Comparison of ENCODE assay signal across 19 cellular contexts in the genomic region with DNA sequence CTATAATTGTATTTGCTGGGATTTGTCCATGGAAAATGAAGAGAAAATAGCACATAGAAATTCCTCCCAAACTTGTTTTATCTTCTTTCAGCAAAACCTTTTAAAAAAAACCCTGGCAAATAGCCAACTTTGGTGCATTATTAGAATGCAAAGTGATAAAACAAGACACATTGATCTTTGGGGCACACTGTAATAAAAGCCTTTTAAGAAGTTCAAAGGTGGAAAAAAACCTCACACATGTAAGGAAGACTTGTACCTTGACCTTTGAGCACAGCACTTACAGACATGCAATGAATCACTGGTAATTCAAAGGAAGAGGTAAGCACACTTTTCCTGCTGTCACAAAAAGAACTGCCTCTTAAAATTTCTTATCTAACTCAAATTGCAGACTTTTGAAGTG. TPM values are rescaled to one million over a fixed set of nuclear protein-coding genes. Genes with fewer than 3 reads are reported as not detected.
DNase-seq lines count a peak whose midpoint lies in the region; ATAC-seq, FAIRE-seq and TF ChIP-seq lines count a peak whose summit lies in the region.
"Had no signal": no experiment of that assay in that cellular context is flagged by ENCODE, and none has a peak within 500 bp of the region (broad histone marks: within the 10 kb centered on the region; RNA-seq: fewer than 3 reads in every experiment).

No MANE protein-coding gene starts in this region.

- TF ChIP-seq POLR2A in HCT116 (IDR thresholded peaks at IDR 0.05; ENCODE audit: borderline replicate concordance, extremely low read depth, insufficient read depth, insufficient read length): no peak

- H3K9me2 ChIP-seq in HCT116 (ENCODE audit: insufficient read depth): no peaks in the 10 kb centered on the region

- H3K27ac ChIP-seq in HCT116 (ENCODE audit: low read depth, low read length) (no peak overlapping the region), colonic mucosa (no peak overlapping the region), liver (ENCODE audit: low read depth in 1 of 2, low read length in 2 of 2) (no peak overlapping the region), small intestine (ENCODE audit: low read depth in 1 of 2, low read length in 1 of 2) (no peak overlapping the region), psoas muscle (no peak overlapping the region)

- no TSS peak for BruUV-seq in HCT116 (replicated peaks; lab: Mats Ljungman, UMichigan)

- H3K36me3 ChIP-seq in HCT116 (ENCODE audit: control insufficient read depth in 1 of 2, insufficient read depth in 2 of 2, low read length in 2 of 2): no peaks in the 10 kb centered on the region
- no peaks in the 10 kb centered on the region for H3K36me3 ChIP-seq in colonic mucosa
- no peaks in the 10 kb centered on the region for H3K36me3 ChIP-seq in liver (ENCODE audit: control insufficient read depth in 4 of 4, insufficient read depth in 3 of 4, low read depth in 1 of 4, low read length in 3 of 4)
- H3K36me3 ChIP-seq in small intestine (ENCODE audit: control insufficient read depth in 2 of 2, insufficient read depth in 2 of 2, low read length in 2 of 2): no peaks in the 10 kb centered on the region
- no peaks in the 10 kb centered on the region for H3K36me3 ChIP-seq in psoas muscle (ENCODE audit: insufficient read depth in 1 of 2, low read depth in 1 of 2)

- no peaks in the 10 kb centered on the region for H3K79me2 ChIP-seq in HCT116 (ENCODE audit: insufficient read depth, low read length)

- H3K4me1 ChIP-seq in HCT116 (ENCODE audit: control insufficient read depth in 1 of 2, insufficient read depth in 2 of 2, low read length in 2 of 2) (peaks cover 0 to 7% of the 10 kb centered on the region in 2 experiments; a peak in 2 of 4 replicates), colonic mucosa (no peaks in the 10 kb centered on the region), liver (ENCODE audit: control insufficient read depth in 4 of 4, insufficient read depth in 4 of 4, low read length in 3 of 4) (peaks cover 1 to 3% (median 2%) of the 10 kb centered on the region in 4 donors), small intestine (ENCODE audit: control insufficient read depth in 2 of 2, insufficient read depth in 1 of 2, low read depth in 1 of 2, low read length in 1 of 2) (peaks cover 0 to 3% of the 10 kb centered on the region in 2 donors), psoas muscle (no peaks in the 10 kb centered on the region)

- H2AFZ ChIP-seq in HCT116 (ENCODE audit: low read depth, low read length, poor library complexity, severe bottlenecking): no peak overlapping the region

- intact Hi-C loops in HCT116 (cut with micrococcal nuclease): no loop called here
- intact Hi-C loops in colonic mucosa (cut with DNase I): no loop called here
- intact Hi-C loops in Right ventricle myocardium inferior (cut with DNase I): no loop called here
- intact Hi-C loops in psoas muscle (cut with DNase I): no loop called here

- TF ChIP-seq RAD21 in HCT116 (IDR thresholded peaks at IDR 0.05; ENCODE audit: low read depth) (no peak), liver (IDR thresholded peaks at IDR 0.05) (no peak)

- TF ChIP-seq CTCF in HCT116 (IDR thresholded peaks at IDR 0.05 in 2 of 3, conservative IDR thresholded peaks at IDR 0.05 in 1 of 3; ENCODE audit: borderline replicate concordance in 1 of 3, insufficient read depth in 1 of 3, low read depth in 2 of 3, low read length in 2 of 3) (no peak), colonic mucosa (IDR thresholded peaks at IDR 0.05) (no peak), liver (IDR thresholded peaks at IDR 0.05; ENCODE audit: low read depth, low read length, missing input control) (no peak), psoas muscle (IDR thresholded peaks at IDR 0.05) (no peak)

- CTCF ChIA-PET in HCT116 (lab: Charles Lee): no interaction called here

- no peaks in the 10 kb centered on the region for H3K9me3 ChIP-seq in HCT116 (ENCODE audit: control insufficient read depth in 1 of 2, insufficient read depth in 1 of 2, low read depth in 1 of 2, low read length in 2 of 2)
- no peaks in the 10 kb centered on the region for H3K9me3 ChIP-seq in colonic mucosa
- H3K9me3 ChIP-seq in liver (ENCODE audit: control insufficient read depth in 4 of 4, low read length in 3 of 4): no peaks in the 10 kb centered on the region
- no peaks in the 10 kb centered on the region for H3K9me3 ChIP-seq in small intestine (ENCODE audit: control insufficient read depth, low read depth)
- no peaks in the 10 kb centered on the region for H3K9me3 ChIP-seq in psoas muscle

- H3K9ac ChIP-seq in HCT116 (ENCODE audit: low read length) (no peak overlapping the region), colonic mucosa (ENCODE audit: low read depth in 2 of 2, low read length in 2 of 2) (no peak overlapping the region), liver (ENCODE audit: low read depth in 1 of 2, low read length in 2 of 2) (no peak overlapping the region)

- DNase-seq in HCT116 (ENCODE audit: low read depth, low spot score) (no peak), colonic mucosa (peak; percentile 37), small intestine (peak; percentile 97), Right ventricle myocardium inferior (ENCODE audit: missing footprints) (no peak), medulla oblongata (ENCODE audit: extremely low spot score) (no peak), psoas muscle (no peak)
- DNase-seq: ACHN; C1 segment of cervical spinal cord; CD8-positive, alpha-beta memory T cell; H7; NCI-H1694 treated with DMSO at 0.1 percent for 48 hours; NCI-H2107; NCI-H2227 treated with DMSO at 0.1 percent for 48 hours; NCI-H510A treated with DMSO at 0.1 percent for 48 hours; NCI-H82; RPMI8226 had no signal

- no peak overlapping the region for H3K4me2 ChIP-seq in HCT116 (ENCODE audit: low read length)

- H3K4me3 ChIP-seq in HCT116 (replicated peaks in 1 of 2; ENCODE audit: low read depth in 1 of 2, low read length in 2 of 2): no peak overlapping the region
- H3K4me3 ChIP-seq in colonic mucosa: no peak overlapping the region
- no peak overlapping the region for H3K4me3 ChIP-seq in liver (ENCODE audit: low read depth in 1 of 3, low read length in 3 of 3)
- H3K4me3 ChIP-seq in small intestine (ENCODE audit: low read depth in 1 of 2, low read length in 2 of 2): no peak overlapping the region
- H3K4me3 ChIP-seq in psoas muscle: no peak overlapping the region

- ATAC-seq in HCT116 (no peak), Right ventricle myocardium inferior (no peak), HG03139 (IDR thresholded peaks at IDR 0.05; ENCODE audit: unreplicated experiment) (no peak), psoas muscle (no peak)

- peak; percentile 90 for FAIRE-seq in small intestine (lab: Jason Lieb, UNC)
- FAIRE-seq: G401.6 had no signal

- RAD21 ChIA-PET in HCT116 (lab: Charles Lee; ENCODE audit: low non-redundant PET in 1 of 2, low total read pairs in 2 of 2, uncharacterized antibody in 2 of 2, unreplicated experiment in 2 of 2): no interaction called here

- POLR2A ChIA-PET in HCT116 (lab: Charles Lee): no interaction called here

- H4K20me1 ChIP-seq in HCT116 (ENCODE audit: insufficient read depth): no peaks in the 10 kb centered on the region

- no peaks in the 10 kb centered on the region for H3K27me3 ChIP-seq in HCT116 (ENCODE audit: insufficient read depth, low read length)
- no peaks in the 10 kb centered on the region for H3K27me3 ChIP-seq in colonic mucosa
- no peaks in the 10 kb centered on the region for H3K27me3 ChIP-seq in liver (ENCODE audit: control insufficient read depth in 4 of 4, insufficient read depth in 4 of 4, low read length in 3 of 4)
- H3K27me3 ChIP-seq in small intestine (ENCODE audit: control insufficient read depth in 2 of 2, insufficient read depth in 2 of 2, low read length in 2 of 2): no peaks in the 10 kb centered on the region
- no peaks in the 10 kb centered on the region for H3K27me3 ChIP-seq in psoas muscle (ENCODE audit: insufficient read depth in 3 of 3, low read length in 2 of 3)

TF ChIP-seq in HCT116, 20 proteins besides CTCF, POLR2A, EP300 and RAD21:
- peak; percentile 64 for TF ChIP-seq TCF7L2 (IDR thresholded peaks at IDR 0.05; ENCODE audit: borderline replicate concordance, extremely low read depth, insufficient read depth, insufficient read length)
- no peak for TF ChIP-seq SRF (IDR thresholded peaks at IDR 0.05; ENCODE audit: low read depth)

TF ChIP-seq in liver, 16 proteins besides CTCF, POLR2A, EP300 and RAD21:
- TF ChIP-seq EGR1 (IDR thresholded peaks at IDR 0.05; ENCODE audit: low read depth in 2 of 2) (no peak), HNF4A (conservative IDR thresholded peaks at IDR 0.05) (peak; percentile 44 to 61), FOXA2 (IDR thresholded peaks at IDR 0.05) (no peak)
- TF ChIP-seq, protein P1, sequence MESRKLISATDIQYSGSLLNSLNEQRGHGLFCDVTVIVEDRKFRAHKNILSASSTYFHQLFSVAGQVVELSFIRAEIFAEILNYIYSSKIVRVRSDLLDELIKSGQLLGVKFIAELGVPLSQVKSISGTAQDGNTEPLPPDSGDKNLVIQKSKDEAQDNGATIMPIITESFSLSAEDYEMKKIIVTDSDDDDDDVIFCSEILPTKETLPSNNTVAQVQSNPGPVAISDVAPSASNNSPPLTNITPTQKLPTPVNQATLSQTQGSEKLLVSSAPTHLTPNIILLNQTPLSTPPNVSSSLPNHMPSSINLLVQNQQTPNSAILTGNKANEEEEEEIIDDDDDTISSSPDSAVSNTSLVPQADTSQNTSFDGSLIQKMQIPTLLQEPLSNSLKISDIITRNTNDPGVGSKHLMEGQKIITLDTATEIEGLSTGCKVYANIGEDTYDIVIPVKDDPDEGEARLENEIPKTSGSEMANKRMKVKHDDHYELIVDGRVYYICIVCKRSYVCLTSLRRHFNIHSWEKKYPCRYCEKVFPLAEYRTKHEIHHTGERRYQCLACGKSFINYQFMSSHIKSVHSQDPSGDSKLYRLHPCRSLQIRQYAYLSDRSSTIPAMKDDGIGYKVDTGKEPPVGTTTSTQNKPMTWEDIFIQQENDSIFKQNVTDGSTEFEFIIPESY (IDR thresholded peaks at IDR 0.05): no peak

RNA-seq across cellular contexts. Expression of a gene that starts 8.0 kb away (rescaled TPM):
- total RNA-seq in HCT116 (2021; ENCODE audit: unreplicated experiment) (not detected), colonic mucosa (not detected), liver (under 1 TPM; 0.14 to 0.33 TPM), Right ventricle myocardium inferior (not detected), psoas muscle (not detected)
- polyA plus RNA-seq in HCT116 (2012): not detected in 2 replicates
- polyA plus RNA-seq in liver (under 1 TPM; 0.02 to 0.13 TPM), small intestine (not detected), psoas muscle (not detected)
- total RNA-seq: CD8-positive, alpha-beta memory T cell; H7 had no signal
- polyA plus RNA-seq: CD8-positive, alpha-beta memory T cell had no signal

RNA-seq across cellular contexts. Expression of a gene that starts 10.6 kb away (rescaled TPM):
- not detected for total RNA-seq in HCT116 (2021; ENCODE audit: unreplicated experiment)
- not detected in 2 replicates for polyA plus RNA-seq in HCT116 (2012)
- total RNA-seq in colonic mucosa: 10 to 100 TPM; 10.5 to 18.8 TPM
- 1 to 10 TPM in 1 of 2 donors, not detected in 1; 8.5 TPM for total RNA-seq in liver
- 10 to 100 TPM in 1 of 2 donors, 1 to 10 TPM in 1; 7.9 to 46.4 TPM for polyA plus RNA-seq in liver
- 100 to 1,000 TPM in 2 of 3 donors, 10 to 100 TPM in 1; 10.3 to 131 (median 121) TPM for polyA plus RNA-seq in small intestine
- not detected for total RNA-seq in Right ventricle myocardium inferior
- not detected for total RNA-seq in psoas muscle
- polyA plus RNA-seq in psoas muscle: under 1 TPM in 1 of 3 donors, not detected in 2; 0.39 TPM
- total RNA-seq: CD8-positive, alpha-beta memory T cell; H7 had no signal
- polyA plus RNA-seq: CD8-positive, alpha-beta memory T cell had no signal

Comparison
In these comparisons a context has a peak if more than half of its experiments do, and no peak if none do; other contexts are left out.
1. DNase-seq: peak in colonic mucosa (single experiment) and small intestine (single experiment); none in HCT116 (single experiment), Right ventricle myocardium inferior (single experiment), medulla oblongata (single experiment) and psoas muscle (0 of 2).